In the genomic region with DNA sequence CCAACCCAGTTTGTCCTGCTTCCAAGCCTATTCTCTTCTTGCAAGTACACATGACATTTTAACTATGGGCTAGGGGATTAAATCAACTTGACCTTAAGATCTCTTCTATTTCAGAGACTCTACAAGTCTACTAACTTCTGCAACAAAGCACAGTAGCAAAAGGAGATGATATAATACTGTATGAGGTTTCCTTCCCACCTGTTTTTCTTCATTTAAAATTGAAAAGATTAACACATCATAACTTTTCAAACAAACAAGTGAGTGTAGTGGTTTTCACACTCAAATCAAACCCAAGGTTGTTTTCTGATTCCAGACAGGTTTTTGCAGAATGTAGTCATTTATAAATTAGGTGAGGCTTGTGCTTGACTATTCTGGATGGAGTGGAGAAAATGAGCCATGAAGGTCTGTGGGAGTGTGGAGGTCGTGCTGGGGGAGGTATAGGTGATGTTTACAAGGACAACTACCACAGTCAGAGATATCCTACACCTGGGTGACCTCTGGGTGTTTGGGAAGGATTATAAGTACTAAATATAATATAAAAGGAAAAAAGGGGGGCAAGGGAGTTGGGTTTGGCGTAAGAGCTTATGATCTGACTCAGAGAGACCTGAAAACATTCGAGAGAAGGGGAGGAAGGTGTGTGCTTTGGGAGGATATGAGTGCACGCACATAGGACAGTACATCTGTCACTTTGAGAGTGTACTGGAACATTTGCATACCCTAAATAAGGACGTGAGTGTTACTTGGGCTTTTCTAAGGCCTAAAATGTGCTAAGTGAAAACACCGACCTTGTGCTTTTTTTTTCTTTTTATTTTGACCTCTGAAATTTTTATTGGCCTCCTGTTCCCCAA, we compare ENCODE assay signal across 17 cellular contexts. TPM values are rescaled to one million over a fixed set of nuclear protein-coding genes. Genes with fewer than 3 reads are reported as not detected.
DNase-seq lines count a peak whose midpoint lies in the region; ATAC-seq lines count a peak whose summit lies in the region.
"Had no signal": no experiment of that assay in that cellular context is flagged by ENCODE, and none has a peak within 500 bp of the region (broad histone marks: within the 10 kb centered on the region; RNA-seq: fewer than 3 reads in every experiment).

No MANE protein-coding gene starts in this region.

- peaks cover 37% of the 10 kb centered on the region for H3K36me3 Mint-ChIP-seq in activated naive CD8-positive, alpha-beta T cell treated with anti-CD3 and anti-CD28 coated beads, Interleukin-2, amount 10 ng/mL, durations not matched to agents 7 days and 5 days
- H3K36me3 Mint-ChIP-seq in stimulated activated naive CD8-positive, alpha-beta T cell treated with anti-CD3 and anti-CD28 coated beads, Interleukin-15, Interleukin-2, amounts not matched to agents 100 ng/mL and 50 ng/mL, for 24 hours (ENCODE audit: low read depth), result peaks cover 10% of the 10 kb centered on the region
- H3K36me3 Mint-ChIP-seq: naive B cell, WTC11 had no signal

- peaks cover 26% of the 10 kb centered on the region for H3K9me3 Mint-ChIP-seq in activated naive CD8-positive, alpha-beta T cell treated with anti-CD3 and anti-CD28 coated beads, Interleukin-2, amount 10 ng/mL, durations not matched to agents 7 days and 5 days
- H3K9me3 Mint-ChIP-seq in stimulated activated naive CD8-positive, alpha-beta T cell treated with anti-CD3 and anti-CD28 coated beads, Interleukin-15, Interleukin-2, amounts not matched to agents 100 ng/mL and 50 ng/mL, for 24 hours, result peaks cover 10% of the 10 kb centered on the region
- H3K9me3 Mint-ChIP-seq: HFFc6 had no signal

- peak; percentile 68 for DNase-seq in activated effector memory CD4-positive, alpha-beta T cell treated with anti-CD3 and anti-CD28 coated beads, Interleukin-2, amount 50 U/mL, for 16 hours
- no peak for DNase-seq in activated effector memory CD4-positive, alpha-beta T cell treated with Interleukin-2 at 50 U/mL for 16 hours
- peak in 3 of 5 experiments; percentile 15 to 86 (median 39) for DNase-seq in T-helper 2 cell
- DNase-seq in activated naive CD8-positive, alpha-beta T cell treated with anti-CD3 and anti-CD28 coated beads, Interleukin-2, amount 10 ng/mL, durations not matched to agents 7 days and 5 days, result no peak
- DNase-seq in NCI-H187 (lab: John Stamatoyannopoulos, UW), result no peak
- no peak for DNase-seq in UCSD-AML1 (lab: John Stamatoyannopoulos, UW; ENCODE audit: unreplicated experiment)
- DNase-seq: DMS79 treated with DMSO at 0.1 percent for 48 hours; effector CD4-positive, alpha-beta T cell; HFFc6; kidney; naive B cell; NCI-H1694 treated with DMSO at 0.1 percent for 48 hours; SJCRH30; uterus had no signal

- POLR2A ChIA-PET in activated naive CD8-positive, alpha-beta T cell treated with anti-CD3 and anti-CD28 coated beads, Interleukin-2, amount 10 ng/mL, durations not matched to agents 7 days and 5 days (lab: Charles Lee), result no interaction called here

- peak overlapping the region; percentile 72 for H3K27ac Mint-ChIP-seq in activated naive CD8-positive, alpha-beta T cell treated with anti-CD3 and anti-CD28 coated beads, Interleukin-2, amount 10 ng/mL, durations not matched to agents 7 days and 5 days
- H3K27ac Mint-ChIP-seq in stimulated activated naive CD8-positive, alpha-beta T cell treated with anti-CD3 and anti-CD28 coated beads, Interleukin-15, Interleukin-2, amounts not matched to agents 100 ng/mL and 50 ng/mL, for 24 hours, result peak overlapping the region; percentile 91
- H3K27ac Mint-ChIP-seq: HFFc6, naive B cell, WTC11 had no signal

- H3K4me3 Mint-ChIP-seq in activated naive CD8-positive, alpha-beta T cell treated with anti-CD3 and anti-CD28 coated beads, Interleukin-2, amount 10 ng/mL, durations not matched to agents 7 days and 5 days, result no peak overlapping the region
- peak overlapping the region; percentile 15 for H3K4me3 Mint-ChIP-seq in stimulated activated naive CD8-positive, alpha-beta T cell treated with anti-CD3 and anti-CD28 coated beads, Interleukin-15, Interleukin-2, amounts not matched to agents 100 ng/mL and 50 ng/mL, for 24 hours
- H3K4me3 Mint-ChIP-seq: HFFc6, naive B cell, WTC11 had no signal

- peaks cover 27% of the 10 kb centered on the region for H3K4me1 Mint-ChIP-seq in activated naive CD8-positive, alpha-beta T cell treated with anti-CD3 and anti-CD28 coated beads, Interleukin-2, amount 10 ng/mL, durations not matched to agents 7 days and 5 days
- H3K4me1 Mint-ChIP-seq in stimulated activated naive CD8-positive, alpha-beta T cell treated with anti-CD3 and anti-CD28 coated beads, Interleukin-15, Interleukin-2, amounts not matched to agents 100 ng/mL and 50 ng/mL, for 24 hours (ENCODE audit: low read depth), result peaks cover 74% of the 10 kb centered on the region
- H3K4me1 Mint-ChIP-seq: naive B cell had no signal

- H3K27me3 Mint-ChIP-seq in activated naive CD8-positive, alpha-beta T cell treated with anti-CD3 and anti-CD28 coated beads, Interleukin-2, amount 10 ng/mL, durations not matched to agents 7 days and 5 days, result no peaks in the 10 kb centered on the region
- H3K27me3 Mint-ChIP-seq in stimulated activated naive CD8-positive, alpha-beta T cell treated with anti-CD3 and anti-CD28 coated beads, Interleukin-15, Interleukin-2, amounts not matched to agents 100 ng/mL and 50 ng/mL, for 24 hours, result no peaks in the 10 kb centered on the region

- peak; percentile 87 for ATAC-seq in activated naive CD8-positive, alpha-beta T cell treated with anti-CD3 and anti-CD28 coated beads, Interleukin-2, amount 10 ng/mL, durations not matched to agents 7 days and 5 days (ENCODE audit: low read depth)
- no peak for ATAC-seq in HG03196 (IDR thresholded peaks at IDR 0.05; ENCODE audit: unreplicated experiment)
- ATAC-seq: WTC11 had no signal

RNA-seq across cellular contexts. Expression of gene CD28, which starts 57.2 kb away (rescaled TPM):
- 10 to 100 TPM; 52.7 to 58.9 TPM for total RNA-seq in activated naive CD8-positive, alpha-beta T cell treated with anti-CD3 and anti-CD28 coated beads, Interleukin-2, amount 10 ng/mL, durations not matched to agents 7 days and 5 days
- total RNA-seq: HFFc6 had no signal

Comparison
In these comparisons a context has a peak if more than half of its experiments do, and no peak if none do; other contexts are left out.
1. DNase-seq: peak in activated effector memory CD4-positive, alpha-beta T cell treated with anti-CD3 and anti-CD28 coated beads, Interleukin-2, amount 50 U/mL, for 16 hours (single experiment) and T-helper 2 cell (3 of 5); none in activated effector memory CD4-positive, alpha-beta T cell treated with Interleukin-2 at 50 U/mL for 16 hours (single experiment), activated naive CD8-positive, alpha-beta T cell treated with anti-CD3 and anti-CD28 coated beads, Interleukin-2, amount 10 ng/mL, durations not matched to agents 7 days and 5 days (single experiment), NCI-H187 (0 of 2) and UCSD-AML1 (single experiment).